In genomic region chr15:52558196-52558595, GRCh38 we compare ENCODE assay signal across 9 cellular contexts. TPM values are rescaled to one million over a fixed set of nuclear protein-coding genes. Genes with fewer than 3 reads are reported as not detected.
DNase-seq lines count a peak whose midpoint lies in the region; ATAC-seq, FAIRE-seq and TF ChIP-seq lines count a peak whose summit lies in the region.
"Had no signal": no experiment of that assay in that cellular context is flagged by ENCODE, and none has a peak within 500 bp of the region (broad histone marks: within the 10 kb centered on the region; RNA-seq: fewer than 3 reads in every experiment).

No MANE protein-coding gene starts in this region.

- H3K9me3 ChIP-seq in SJSA1 (replicated peaks), result no peaks in the 10 kb centered on the region

- H3K27ac ChIP-seq in SJSA1, result peak overlapping the region; percentile 14; the same call in 1 of the 2 replicates
- H3K27ac ChIP-seq: SK-N-MC had no signal

- H3K36me3 ChIP-seq in SJSA1 (peaks cover 57% of the 10 kb centered on the region), bronchial epithelial cell (ENCODE audit: control insufficient read depth, insufficient read depth, low read length) (peaks cover 4% of the 10 kb centered on the region)

- TF ChIP-seq CTCF in bronchial epithelial cell (IDR thresholded peaks at IDR 0.05; ENCODE audit: insufficient read depth, low read length, severe bottlenecking), result no peak

- DNase-seq in SJSA1 (ENCODE audit: low read depth in 1 of 2, low spot score in 2 of 2) (peak; percentile 48 to 54), bronchial epithelial cell (ENCODE audit: low read depth) (peak; percentile 97), SHP77 (lab: John Stamatoyannopoulos, UW) (no peak), occipital lobe (lab: John Stamatoyannopoulos, UW) (no peak), NCI-H146 (lab: John Stamatoyannopoulos, UW) (no peak)
- peak; percentile 20 to 36 for DNase-seq in stimulated activated CD4-positive, alpha-beta T cell treated with anti-CD3 and anti-CD28 coated beads, Interleukin-12 subunit alpha, Interleukin-12 subunit beta, amount 100 ng/mL, for 24 hours (ENCODE audit: low read depth in 2 of 2)

- H3K4me3 ChIP-seq in SJSA1, result no peak overlapping the region
- H3K4me3 ChIP-seq in bronchial epithelial cell (ENCODE audit: low read depth, low read length), result peak overlapping the region; percentile 6
- H3K4me3 ChIP-seq: SK-N-MC had no signal

- peaks cover 20% of the 10 kb centered on the region for H3K4me1 ChIP-seq in SJSA1 (replicated peaks)

- H3K27me3 ChIP-seq in SJSA1 (replicated peaks) (no peaks in the 10 kb centered on the region), bronchial epithelial cell (ENCODE audit: control insufficient read depth, insufficient read depth, low read length) (no peaks in the 10 kb centered on the region)

- peak; percentile 61 for ATAC-seq in GM18520 (IDR thresholded peaks at IDR 0.05; ENCODE audit: unreplicated experiment)
- ATAC-seq in HG02798 (IDR thresholded peaks at IDR 0.05; ENCODE audit: poor library complexity, unreplicated experiment), result peak; percentile 91

- FAIRE-seq in bronchial epithelial cell (lab: Jason Lieb, UNC), result no peak

RNA-seq across cellular contexts. Expression of gene ARPP19, which starts 10.6 kb away (rescaled TPM):
- 159 and 164 TPM in 2 replicates for total RNA-seq in SJSA1 (2014; rRNA removed; shearing (Covaris generic))
- total RNA-seq in bronchial epithelial cell (116 and 150 TPM in 2 replicates), occipital lobe (192 TPM)

RNA-seq across cellular contexts. Expression of gene MYO5A, which starts 29.5 kb away (rescaled TPM):
- 23.2 and 36.3 TPM in 2 replicates for total RNA-seq in SJSA1 (2014; rRNA removed; shearing (Covaris generic))
- total RNA-seq in bronchial epithelial cell, result 29.5 and 51.1 TPM in 2 replicates
- 155 TPM for total RNA-seq in occipital lobe

Comparison
In these comparisons a context has a peak if more than half of its experiments do, and no peak if none do; other contexts are left out.
1. DNase-seq: peak in SJSA1 (2 of 2), bronchial epithelial cell (single experiment) and stimulated activated CD4-positive, alpha-beta T cell treated with anti-CD3 and anti-CD28 coated beads, Interleukin-12 subunit alpha, Interleukin-12 subunit beta, amount 100 ng/mL, for 24 hours (2 of 2); none in SHP77 (0 of 2), occipital lobe (single experiment) and NCI-H146 (single experiment).